Comparison of ENCODE assay signal across 37 cellular contexts in the genomic region with DNA sequence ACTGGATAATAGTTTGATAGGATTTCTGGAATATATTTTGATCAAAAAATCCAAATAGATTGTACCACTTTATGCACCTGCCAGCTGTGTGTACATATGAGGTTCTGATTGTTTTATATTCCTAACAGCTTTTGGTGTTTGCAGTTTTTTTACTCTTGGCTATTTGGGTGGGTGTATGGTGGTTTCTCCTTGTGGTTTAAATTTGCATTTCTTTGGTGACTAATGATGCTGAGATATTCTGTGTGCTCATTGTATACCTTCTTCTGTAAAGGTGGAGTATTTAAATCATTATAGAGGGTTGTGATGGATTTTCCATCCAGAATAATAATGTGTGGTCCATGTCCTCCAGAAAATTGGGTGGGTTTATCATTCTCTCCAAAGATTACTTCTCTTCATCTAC.
"Had no signal": no experiment of that assay in that cellular context is flagged by ENCODE, and none has a peak within 500 bp of the region (broad histone marks: within the 10 kb centered on the region; RNA-seq: fewer than 3 reads in every experiment).

No MANE protein-coding gene starts in this region.

- H3K27ac Mint-ChIP-seq: activated B cell treated with CpG ODN at 0.5 μM for 24 hours; activated CD4-positive, alpha-beta memory T cell treated with anti-CD3 and anti-CD28 coated beads for 36 hours; activated CD4-positive, alpha-beta T cell treated with anti-CD3 and anti-CD28 coated beads, Interleukin-2, amount 10 ng/mL, durations not matched to agents 24 days and 14 days; activated CD8-positive, alpha-beta memory T cell treated with anti-CD3 and anti-CD28 coated beads, Interleukin-2, amount 10 ng/mL, durations not matched to agents 7 days and 5 days; activated CD8-positive, alpha-beta T cell treated with anti-CD3 and anti-CD28 coated beads, Interleukin-2, amount 10 ng/mL, durations not matched to agents 7 days and 5 days; activated naive CD4-positive, alpha-beta T cell treated with anti-CD3 and anti-CD28 coated beads, Interleukin-2, amount 10 ng/mL, durations not matched to agents 7 days and 5 days; activated naive CD4-positive, alpha-beta T cell treated with anti-CD3 and anti-CD28 coated beads, Interleukin-2, amount 50 U/mL, for 24 hours; activated naive CD8-positive, alpha-beta T cell; activated naive CD8-positive, alpha-beta T cell treated with anti-CD3 and anti-CD28 coated beads, Interleukin-2, amount 10 ng/mL, durations not matched to agents 7 days and 5 days; activated naive CD8-positive, alpha-beta T cell treated with anti-CD3 and anti-CD28 coated beads, Interleukin-2, amount 50 U/mL, for 24 hours; activated T-cell treated with anti-CD3 and anti-CD28 coated beads, Interleukin-2, amount 50 U/mL, for 24 hours; activated T-helper 2 cell treated with anti-CD3 and anti-CD28 coated beads, Interferon-gamma antibody, Interleukin-2, Interleukin-4, amounts not matched to agents 10 μg/mL and 5 μg/mL and 100 μg/mL, durations not matched to agents 14 hours and 24 hours and 36 hours; brain; T-helper 1 cell treated with Interleukin-12 subunit alpha and Interleukin-12 subunit beta and Interleukin-4 antibody, amounts not matched to agents 30 μg/mL and 1 μg/mL, for 36 hours; T-helper 2 cell treated with Interferon-gamma antibody and Interleukin-4, amounts not matched to agents 5 μg/mL and 100 μg/mL, for 36 hours had no signal

- H3K27me3 Mint-ChIP-seq: activated B cell treated with CpG ODN at 0.5 μM for 24 hours; activated CD4-positive, alpha-beta memory T cell treated with anti-CD3 and anti-CD28 coated beads for 36 hours; activated CD4-positive, alpha-beta T cell treated with anti-CD3 and anti-CD28 coated beads, Interleukin-2, amount 10 ng/mL, durations not matched to agents 24 days and 14 days; activated CD8-positive, alpha-beta memory T cell treated with anti-CD3 and anti-CD28 coated beads, Interleukin-2, amount 10 ng/mL, durations not matched to agents 7 days and 5 days; activated naive CD4-positive, alpha-beta T cell treated with anti-CD3 and anti-CD28 coated beads, Interleukin-2, amount 10 ng/mL, durations not matched to agents 7 days and 5 days; activated naive CD4-positive, alpha-beta T cell treated with anti-CD3 and anti-CD28 coated beads, Interleukin-2, amount 50 U/mL, for 24 hours; activated naive CD8-positive, alpha-beta T cell; activated naive CD8-positive, alpha-beta T cell treated with anti-CD3 and anti-CD28 coated beads, Interleukin-2, amount 10 ng/mL, durations not matched to agents 7 days and 5 days; activated T-cell treated with anti-CD3 and anti-CD28 coated beads, Interleukin-2, amount 50 U/mL, for 24 hours; brain; central memory CD8-positive, alpha-beta T cell had no signal

- H3K9me3 Mint-ChIP-seq: activated B cell treated with CpG ODN at 0.5 μM for 24 hours; activated CD4-positive, alpha-beta memory T cell treated with anti-CD3 and anti-CD28 coated beads for 36 hours; activated T-helper 2 cell treated with anti-CD3 and anti-CD28 coated beads, Interferon-gamma antibody, Interleukin-2, Interleukin-4, amounts not matched to agents 10 μg/mL and 5 μg/mL and 100 μg/mL, durations not matched to agents 14 hours and 24 hours and 36 hours; T-helper 1 cell treated with Interleukin-12 subunit alpha and Interleukin-12 subunit beta and Interleukin-4 antibody, amounts not matched to agents 30 μg/mL and 1 μg/mL, for 36 hours had no signal

- H3K4me3 Mint-ChIP-seq: activated B cell treated with CpG ODN at 0.5 μM for 24 hours; activated CD4-positive, alpha-beta memory T cell treated with anti-CD3 and anti-CD28 coated beads for 36 hours; activated CD4-positive, alpha-beta T cell treated with anti-CD3 and anti-CD28 coated beads, Interleukin-2, amount 10 ng/mL, durations not matched to agents 24 days and 14 days; activated CD8-positive, alpha-beta memory T cell treated with anti-CD3 and anti-CD28 coated beads, Interleukin-2, amount 10 ng/mL, durations not matched to agents 7 days and 5 days; activated CD8-positive, alpha-beta T cell treated with anti-CD3 and anti-CD28 coated beads, Interleukin-2, amount 10 ng/mL, durations not matched to agents 7 days and 5 days; activated naive CD4-positive, alpha-beta T cell treated with anti-CD3 and anti-CD28 coated beads, Interleukin-2, amount 10 ng/mL, durations not matched to agents 7 days and 5 days; activated naive CD4-positive, alpha-beta T cell treated with anti-CD3 and anti-CD28 coated beads, Interleukin-2, amount 50 U/mL, for 24 hours; activated naive CD8-positive, alpha-beta T cell; activated naive CD8-positive, alpha-beta T cell treated with anti-CD3 and anti-CD28 coated beads, Interleukin-2, amount 10 ng/mL, durations not matched to agents 7 days and 5 days; activated naive CD8-positive, alpha-beta T cell treated with anti-CD3 and anti-CD28 coated beads, Interleukin-2, amount 50 U/mL, for 24 hours; activated T-cell treated with anti-CD3 and anti-CD28 coated beads, Interleukin-2, amount 50 U/mL, for 24 hours; brain; central memory CD8-positive, alpha-beta T cell; T-helper 1 cell treated with Interleukin-12 subunit alpha and Interleukin-12 subunit beta and Interleukin-4 antibody, amounts not matched to agents 30 μg/mL and 1 μg/mL, for 36 hours; T-helper 2 cell treated with Interferon-gamma antibody and Interleukin-4, amounts not matched to agents 5 μg/mL and 100 μg/mL, for 36 hours had no signal

- H3K36me3 ChIP-seq: ascending aorta, cardiac muscle cell had no signal

- H3K9me3 ChIP-seq: ascending aorta had no signal

- H3K4me1 Mint-ChIP-seq: activated B cell treated with CpG ODN at 0.5 μM for 24 hours; activated CD4-positive, alpha-beta T cell treated with anti-CD3 and anti-CD28 coated beads, Interleukin-2, amount 10 ng/mL, durations not matched to agents 24 days and 14 days; activated CD8-positive, alpha-beta memory T cell treated with anti-CD3 and anti-CD28 coated beads, Interleukin-2, amount 10 ng/mL, durations not matched to agents 7 days and 5 days; activated naive CD4-positive, alpha-beta T cell treated with anti-CD3 and anti-CD28 coated beads, Interleukin-2, amount 10 ng/mL, durations not matched to agents 7 days and 5 days; activated naive CD4-positive, alpha-beta T cell treated with anti-CD3 and anti-CD28 coated beads, Interleukin-2, amount 50 U/mL, for 24 hours; activated naive CD8-positive, alpha-beta T cell treated with anti-CD3 and anti-CD28 coated beads, Interleukin-2, amount 10 ng/mL, durations not matched to agents 7 days and 5 days; activated naive CD8-positive, alpha-beta T cell treated with anti-CD3 and anti-CD28 coated beads, Interleukin-2, amount 50 U/mL, for 24 hours; brain; central memory CD8-positive, alpha-beta T cell had no signal

- H3K36me3 Mint-ChIP-seq: activated CD4-positive, alpha-beta memory T cell treated with anti-CD3 and anti-CD28 coated beads for 36 hours; activated CD8-positive, alpha-beta memory T cell treated with anti-CD3 and anti-CD28 coated beads, Interleukin-2, amount 10 ng/mL, durations not matched to agents 7 days and 5 days; activated naive CD4-positive, alpha-beta T cell treated with anti-CD3 and anti-CD28 coated beads, Interleukin-2, amount 10 ng/mL, durations not matched to agents 7 days and 5 days; activated naive CD4-positive, alpha-beta T cell treated with anti-CD3 and anti-CD28 coated beads, Interleukin-2, amount 50 U/mL, for 24 hours; activated naive CD8-positive, alpha-beta T cell; activated naive CD8-positive, alpha-beta T cell treated with anti-CD3 and anti-CD28 coated beads, Interleukin-2, amount 10 ng/mL, durations not matched to agents 7 days and 5 days; brain had no signal

- H3K27ac ChIP-seq: ascending aorta, cardiac muscle cell, VCaP had no signal

- ATAC-seq: activated CD8-positive, alpha-beta memory T cell treated with anti-CD3 and anti-CD28 coated beads, Interleukin-2, amount 10 ng/mL, durations not matched to agents 7 days and 5 days; activated CD8-positive, alpha-beta T cell treated with anti-CD3 and anti-CD28 coated beads, Interleukin-2, amount 10 ng/mL, durations not matched to agents 7 days and 5 days; activated naive CD8-positive, alpha-beta T cell treated with anti-CD3 and anti-CD28 coated beads, Interleukin-2, amount 50 U/mL, for 24 hours had no signal

- H3K27me3 ChIP-seq: ascending aorta, cardiac muscle cell had no signal

- H3K4me3 ChIP-seq: ascending aorta, cardiac muscle cell had no signal

- DNase-seq: activated B cell treated with CpG ODN at 0.5 μM for 24 hours; activated CD4-positive, alpha-beta memory T cell treated with anti-CD3 and anti-CD28 coated beads for 36 hours; activated CD4-positive, alpha-beta T cell treated with anti-CD3 and anti-CD28 coated beads for 4 hours; activated CD4-positive, alpha-beta T cell treated with anti-CD3 and anti-CD28 coated beads, Interleukin-2, amount 10 ng/mL, durations not matched to agents 24 days and 14 days; activated CD4-positive, alpha-beta T cell treated with anti-CD3 and anti-CD28 coated beads, Interleukin-2, amount 50 U/mL, for 1 hour; activated CD4-positive, alpha-beta T cell treated with anti-CD3 and anti-CD28 coated beads, Interleukin-2, amount 50 U/mL, for 4 hours; activated CD4-positive, CD25-positive, alpha-beta regulatory T cell treated with anti-CD3 and anti-CD28 coated beads, Interleukin-2, amount 50 U/mL, for 72 hours; activated CD8-positive, alpha-beta memory T cell treated with anti-CD3 and anti-CD28 coated beads for 24 hours; activated CD8-positive, alpha-beta memory T cell treated with anti-CD3 and anti-CD28 coated beads, Interleukin-2, amount 10 ng/mL, durations not matched to agents 7 days and 5 days; activated CD8-positive, alpha-beta memory T cell treated with anti-CD3 and anti-CD28 coated beads, Interleukin-2, amount 50 U/mL, for 48 hours; activated CD8-positive, alpha-beta T cell treated with anti-CD3 and anti-CD28 coated beads, Interleukin-2, amount 10 ng/mL, durations not matched to agents 7 days and 5 days; activated effector memory CD4-positive, alpha-beta T cell treated with Interleukin-2 at 50 U/mL for 16 hours; activated gamma-delta T cell; activated naive CD4-positive, alpha-beta T cell treated with anti-CD3 and anti-CD28 coated beads, Interleukin-2, amount 10 ng/mL, durations not matched to agents 7 days and 5 days; activated naive CD4-positive, alpha-beta T cell treated with Interleukin-2 at 50 U/mL for 16 hours; activated naive CD8-positive, alpha-beta T cell treated with anti-CD3 and anti-CD28 coated beads, Interleukin-2, amount 10 ng/mL, durations not matched to agents 7 days and 5 days; activated naive CD8-positive, alpha-beta T cell treated with anti-CD3 and anti-CD28 coated beads, Interleukin-2, amount 50 U/mL, for 24 hours; activated T-cell treated with anti-CD3 and anti-CD28 coated beads, Interleukin-2, amount 50 U/mL, for 24 hours; activated T-cell treated with anti-CD3 and anti-CD28 coated beads, Interleukin-2, amount 50 U/mL, for 48 hours; amygdala; anterior cingulate cortex; caudate nucleus; cerebellar nuclear complex; T-helper 2 cell; T-helper 9 cell had no signal

- H3K4me1 ChIP-seq: ascending aorta had no signal

- FAIRE-seq: bronchial epithelial cell, TTC549 had no signal
